ENCODE assay signal across 7 cellular contexts in the genomic region with DNA sequence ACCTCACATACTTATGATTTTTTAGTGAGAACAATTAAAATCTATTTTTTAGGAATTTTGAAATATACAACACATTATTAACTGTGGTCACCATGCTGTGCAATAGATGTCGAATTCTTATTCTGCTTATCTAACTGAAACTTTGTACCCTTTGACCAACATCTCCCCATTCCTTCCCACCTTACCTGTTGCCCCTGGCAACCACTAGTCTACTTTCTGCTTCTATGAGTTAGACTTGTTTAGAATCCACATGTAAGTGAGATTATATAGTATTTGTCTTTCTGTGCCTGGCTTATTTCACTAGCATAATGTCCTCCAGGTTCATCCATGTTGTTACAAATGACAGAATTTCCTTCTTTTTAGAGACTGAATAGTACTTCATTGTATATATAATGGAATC.
"Had no signal": no experiment of that assay in that cellular context is flagged by ENCODE, and none has a peak within 500 bp of the region (broad histone marks: within the 10 kb centered on the region; RNA-seq: fewer than 3 reads in every experiment).

No MANE protein-coding gene starts in this region.

- ATAC-seq: GM12878 had no signal

- H3K4me3 ChIP-seq: GM12878 had no signal

- FAIRE-seq: GM12878, GM12891, GM12892, GM18507, GM19239 had no signal

- DNase-seq: GDM1, GF-D8 had no signal
